In the genomic region with DNA sequence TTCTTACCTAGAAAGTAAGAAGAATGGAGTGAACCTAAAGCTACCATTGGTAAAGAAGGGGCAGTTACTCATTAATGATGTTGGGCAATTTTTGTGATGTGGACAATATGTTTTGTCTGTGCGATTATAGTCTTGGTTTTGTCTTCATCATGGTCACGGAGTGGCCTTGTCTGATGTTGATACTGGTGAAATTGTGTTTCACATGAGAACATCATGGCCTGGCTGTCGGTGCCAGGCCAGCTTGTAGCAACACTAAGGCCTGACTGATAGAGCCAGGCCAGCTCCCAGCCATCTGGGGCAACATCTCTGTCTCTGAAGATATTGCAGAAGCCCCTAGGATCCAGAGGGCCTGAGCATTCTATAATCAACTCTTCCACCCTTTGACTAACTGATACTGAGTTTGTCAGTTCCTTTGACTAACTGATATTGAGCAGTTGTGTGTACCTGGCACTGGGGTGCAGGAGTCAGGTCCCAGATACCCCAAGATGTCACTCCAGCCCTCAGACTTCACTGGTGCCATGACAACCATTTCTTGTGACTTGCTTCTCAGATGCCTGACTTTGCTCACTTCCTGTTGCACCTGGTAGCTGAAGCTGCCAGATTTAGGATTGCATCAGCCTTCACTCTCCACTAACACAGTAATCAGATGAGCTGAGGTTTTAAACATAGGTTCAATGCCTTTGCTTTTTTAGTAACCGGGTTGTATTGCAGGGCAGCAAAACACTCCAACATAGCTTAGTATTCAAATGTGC, we compare ENCODE assay signal across 9 cellular contexts.
DNase-seq lines count a peak whose midpoint lies in the region; ATAC-seq and TF ChIP-seq lines count a peak whose summit lies in the region.
"Had no signal": no experiment of that assay in that cellular context is flagged by ENCODE, and none has a peak within 500 bp of the region (broad histone marks: within the 10 kb centered on the region; RNA-seq: fewer than 3 reads in every experiment).

No MANE protein-coding gene starts in this region.

- H3K9me3 Mint-ChIP-seq in activated CD8-positive, alpha-beta memory T cell treated with anti-CD3 and anti-CD28 coated beads, Interleukin-2, amount 10 ng/mL, durations not matched to agents 7 days and 5 days (ENCODE audit: low read depth) = peaks cover 8% of the 10 kb centered on the region
- H3K9me3 Mint-ChIP-seq in naive thymus-derived CD8-positive, alpha-beta T cell = peaks cover 0 to 14% (median 6%) of the 10 kb centered on the region in 9 donors

- no peak overlapping the region for H3K4me3 Mint-ChIP-seq in activated CD8-positive, alpha-beta memory T cell treated with anti-CD3 and anti-CD28 coated beads, Interleukin-2, amount 10 ng/mL, durations not matched to agents 7 days and 5 days
- peak overlapping the region in 6 of 10 donors; percentile 4 to 33 (median 11) for H3K4me3 Mint-ChIP-seq in naive thymus-derived CD8-positive, alpha-beta T cell
- H3K4me3 Mint-ChIP-seq: nephron had no signal

- peaks cover 14% of the 10 kb centered on the region for H3K4me1 Mint-ChIP-seq in activated CD8-positive, alpha-beta memory T cell treated with anti-CD3 and anti-CD28 coated beads, Interleukin-2, amount 10 ng/mL, durations not matched to agents 7 days and 5 days
- peaks cover 16 to 73% (median 41%) of the 10 kb centered on the region in 4 donors for H3K4me1 Mint-ChIP-seq in naive thymus-derived CD8-positive, alpha-beta T cell
- H3K4me1 Mint-ChIP-seq: nephron had no signal

- ATAC-seq in activated CD8-positive, alpha-beta memory T cell treated with anti-CD3 and anti-CD28 coated beads, Interleukin-2, amount 10 ng/mL, durations not matched to agents 7 days and 5 days = peak; percentile 85
- peak; percentile 97 for ATAC-seq in HG02885 (IDR thresholded peaks at IDR 0.05; ENCODE audit: poor library complexity, unreplicated experiment)
- ATAC-seq in naive thymus-derived CD8-positive, alpha-beta T cell = peak; percentile 84 to 86

- intact Hi-C loops in lower leg skin (cut with DNase I; ENCODE audit: low total_unique reads) = no loop called here

- peaks cover 46% of the 10 kb centered on the region for H3K36me3 Mint-ChIP-seq in activated CD8-positive, alpha-beta memory T cell treated with anti-CD3 and anti-CD28 coated beads, Interleukin-2, amount 10 ng/mL, durations not matched to agents 7 days and 5 days
- peaks cover 6 to 58% (median 44%) of the 10 kb centered on the region in 3 donors for H3K36me3 Mint-ChIP-seq in naive thymus-derived CD8-positive, alpha-beta T cell

- H3K27ac Mint-ChIP-seq in activated CD8-positive, alpha-beta memory T cell treated with anti-CD3 and anti-CD28 coated beads, Interleukin-2, amount 10 ng/mL, durations not matched to agents 7 days and 5 days = peak overlapping the region; percentile 89
- H3K27ac Mint-ChIP-seq in naive thymus-derived CD8-positive, alpha-beta T cell = peak overlapping the region; percentile 71 to 96 (median 94)
- H3K27ac Mint-ChIP-seq: nephron had no signal

- POLR2A ChIA-PET in naive thymus-derived CD8-positive, alpha-beta T cell (lab: Charles Lee) = interaction anchor here (1.1 to 1.5 kb wide), 3 partner anchors 11 to 128 kb away, joined by 3 to 5 read pairs (median 4); no protein-coding TSS in a partner anchor

- no peak for TF ChIP-seq CTCF in lower leg skin (IDR thresholded peaks at IDR 0.05)

- WGBS in lower leg skin, 2 donors = 80 to 84% methylated on average over 4 of the region's 4 CpGs

- CTCF ChIA-PET in activated CD8-positive, alpha-beta memory T cell treated with anti-CD3 and anti-CD28 coated beads, Interleukin-2, amount 10 ng/mL, durations not matched to agents 7 days and 5 days (lab: Charles Lee) = interaction anchor here (0.6 to 1.4 kb wide), 2 partner anchors 14 to 62 kb away, joined by 3 to 7 read pairs; no protein-coding TSS in a partner anchor

- no peak for TF ChIP-seq POLR2A in lower leg skin (IDR thresholded peaks at IDR 0.05)

- no peaks in the 10 kb centered on the region for H3K27me3 Mint-ChIP-seq in activated CD8-positive, alpha-beta memory T cell treated with anti-CD3 and anti-CD28 coated beads, Interleukin-2, amount 10 ng/mL, durations not matched to agents 7 days and 5 days
- H3K27me3 Mint-ChIP-seq in naive thymus-derived CD8-positive, alpha-beta T cell = no peaks in the 10 kb centered on the region

- peak; percentile 65 for DNase-seq in activated CD8-positive, alpha-beta memory T cell treated with anti-CD3 and anti-CD28 coated beads, Interleukin-2, amount 10 ng/mL, durations not matched to agents 7 days and 5 days
- no peak for DNase-seq in activated CD8-positive, alpha-beta memory T cell treated with anti-CD3 and anti-CD28 coated beads, Interleukin-2, amount 50 U/mL, for 48 hours
- peak; percentile 4 for DNase-seq in T follicular helper cell (ENCODE audit: low read depth)
- DNase-seq in naive thymus-derived CD8-positive, alpha-beta T cell = peak in 6 of 10 donors; percentile 28 to 69 (median 60)
- DNase-seq in SIG-M5 treated with dmso at 0.1 percent for 504 hours (lab: John Stamatoyannopoulos, UW; ENCODE audit: unreplicated experiment) = no peak
- no peak for DNase-seq in retina
- DNase-seq in lower leg skin (ENCODE audit: low spot score in 2 of 2) = no peak

- no peak overlapping the region for H3K4me3 ChIP-seq in lower leg skin (ENCODE audit: low read depth, poor library complexity, severe bottlenecking)

Comparison
In these comparisons a context has a peak if more than half of its experiments do, and no peak if none do; other contexts are left out.
1. DNase-seq: peak in activated CD8-positive, alpha-beta memory T cell treated with anti-CD3 and anti-CD28 coated beads, Interleukin-2, amount 10 ng/mL, durations not matched to agents 7 days and 5 days (single experiment), T follicular helper cell (single experiment) and naive thymus-derived CD8-positive, alpha-beta T cell (6 of 10); none in activated CD8-positive, alpha-beta memory T cell treated with anti-CD3 and anti-CD28 coated beads, Interleukin-2, amount 50 U/mL, for 48 hours (single experiment), SIG-M5 treated with dmso at 0.1 percent for 504 hours (single experiment), retina (single experiment) and lower leg skin (0 of 2).
2. Peak in every context shown above with its lines, with median percentiles within 50 percentile points of each other: ATAC-seq.